ENCODE assay signal across 1 cellular context in genomic region chrX:2703991-2704369, GRCh38.
TF ChIP-seq lines count a peak whose summit lies in the region.

No MANE protein-coding gene starts in this region.

TF ChIP-seq in WTC11, 78 proteins besides CTCF, POLR2A, EP300 and RAD21 (continued from another document):
- TF ChIP-seq STAT6 (CRISPR knock-in tag; conservative IDR thresholded peaks at IDR 0.05; ENCODE audit: low read depth) (no peak), ETV6 (CRISPR knock-in tag; IDR thresholded peaks at IDR 0.05) (no peak), ZNF219 (CRISPR knock-in tag; IDR thresholded peaks at IDR 0.05; ENCODE audit: borderline replicate concordance) (no peak), NFYB (CRISPR knock-in tag; conservative IDR thresholded peaks at IDR 0.05; ENCODE audit: low read depth) (no peak), USF2 (CRISPR knock-in tag; IDR thresholded peaks at IDR 0.05) (no peak), GRHL2 (CRISPR knock-in tag; IDR thresholded peaks at IDR 0.05; ENCODE audit: insufficient replicate concordance, severe bottlenecking) (no peak), OVOL2 (CRISPR knock-in tag; IDR thresholded peaks at IDR 0.05; ENCODE audit: borderline replicate concordance) (no peak), FOXP1 (CRISPR knock-in tag; IDR thresholded peaks at IDR 0.05; ENCODE audit: borderline replicate concordance) (no peak), ZNF396 (CRISPR knock-in tag; IDR thresholded peaks at IDR 0.05; ENCODE audit: borderline replicate concordance) (no peak), ZNF512 (CRISPR knock-in tag; IDR thresholded peaks at IDR 0.05; ENCODE audit: borderline replicate concordance) (no peak)
